ENCODE assay signal across 7 cellular contexts in genomic region chr16:2778692-2778958, GRCh38. TPM values are rescaled to one million over a fixed set of nuclear protein-coding genes. Genes with fewer than 3 reads are reported as not detected.
DNase-seq lines count a peak whose midpoint lies in the region; ATAC-seq and TF ChIP-seq lines count a peak whose summit lies in the region.
"Had no signal": no experiment of that assay in that cellular context is flagged by ENCODE, and none has a peak within 500 bp of the region (broad histone marks: within the 10 kb centered on the region; RNA-seq: fewer than 3 reads in every experiment).

No MANE protein-coding gene starts in this region.

- DNase-seq in CD8-positive, alpha-beta T cell: no peak
- DNase-seq in WTC11 (ENCODE audit: low spot score): no peak
- DNase-seq in NCI-H187 treated with DMSO at 0.1 percent for 48 hours (lab: John Stamatoyannopoulos, UW): no peak
- DNase-seq in NCI-H526 treated with DMSO at 0.1 percent for 48 hours (lab: John Stamatoyannopoulos, UW): no peak
- DNase-seq in NK-92 treated with Interleukin-12 subunit alpha and Interleukin-12 subunit beta, amount 100 ng/mL, for 24 hours (lab: John Stamatoyannopoulos, UW): no peak
- DNase-seq: mucosa of descending colon had no signal

- H3K4me3 ChIP-seq in CD8-positive, alpha-beta T cell (ENCODE audit: low read depth, low read length): peak overlapping the region; percentile 84
- peak overlapping the region; percentile 95 to 96 for H3K4me3 ChIP-seq in mucosa of rectum (ENCODE audit: low read length in 2 of 2)

- POLR2A ChIA-PET in CD8-positive, alpha-beta T cell (lab: Charles Lee): interaction anchor here (1.1 to 3.5 kb wide), 5 partner anchors 10 to 133 kb away, joined by 3 to 36 read pairs (median 4); partner anchors contain the start of genes FLYWCH1 and SRRM2
- POLR2A ChIA-PET in WTC11 (lab: Charles Lee): no interaction called here

- H3K4me3 Mint-ChIP-seq in CD8-positive, alpha-beta T cell: peak overlapping the region; percentile 95
- H3K4me3 Mint-ChIP-seq in WTC11: peak overlapping the region; percentile 93

- H3K27me3 Mint-ChIP-seq in CD8-positive, alpha-beta T cell (ENCODE audit: low read depth): no peaks in the 10 kb centered on the region
- peaks cover 3% of the 10 kb centered on the region; the same call in 1 of the 2 replicates for H3K27me3 Mint-ChIP-seq in WTC11 (ENCODE audit: low read depth)

- no peaks in the 10 kb centered on the region for H3K9me3 ChIP-seq in CD8-positive, alpha-beta T cell (ENCODE audit: low read length)
- no peaks in the 10 kb centered on the region for H3K9me3 ChIP-seq in mucosa of rectum (ENCODE audit: control insufficient read depth in 2 of 2, low read length in 2 of 2)
- H3K9me3 ChIP-seq: mucosa of descending colon had no signal

- CTCF ChIA-PET in CD8-positive, alpha-beta T cell (lab: Charles Lee): interaction anchor here (1.0 to 1.1 kb wide), 2 partner anchors 11 to 21 kb away, joined by 3 to 4 read pairs; no protein-coding TSS in a partner anchor
- CTCF ChIA-PET in WTC11 (lab: Charles Lee): interaction anchor here (0.5 to 2.2 kb wide), 4 partner anchors 20 to 149 kb away, joined by 3 to 8 read pairs (median 4); partner anchors contain the start of gene PRSS41

- no peak for ATAC-seq in CD8-positive, alpha-beta T cell
- ATAC-seq in WTC11: no peak

- peaks cover 40% of the 10 kb centered on the region for H3K4me1 Mint-ChIP-seq in CD8-positive, alpha-beta T cell (ENCODE audit: low read depth)
- peaks cover 23% of the 10 kb centered on the region for H3K4me1 Mint-ChIP-seq in WTC11

- intact Hi-C loops in CD8-positive, alpha-beta T cell (cut with DNase I, micrococcal nuclease): loop anchor here (1.0 to 5.0 kb wide), 6 partner anchors 64 to 246 kb away; partner anchors contain the start of genes CEMP1 (in 1 of the 2), FLYWCH1 (in 1 of the 2) and KCTD5 (in 1 of the 2)

- no peak for TF ChIP-seq CTCF in CD8-positive, alpha-beta T cell (IDR thresholded peaks at IDR 0.05)
- no peak for TF ChIP-seq CTCF in WTC11 (IDR thresholded peaks at IDR 0.05)

- H3K9ac ChIP-seq in mucosa of rectum (ENCODE audit: low read depth in 1 of 2, low read length in 2 of 2): peak overlapping the region in 1 of 2 donors; percentile 100

- peaks cover 30% of the 10 kb centered on the region for H3K4me1 ChIP-seq in CD8-positive, alpha-beta T cell (ENCODE audit: insufficient read depth, low read length)
- peaks cover 23 to 25% of the 10 kb centered on the region in 2 donors for H3K4me1 ChIP-seq in mucosa of rectum (ENCODE audit: control insufficient read depth in 2 of 2, insufficient read depth in 2 of 2, low read length in 2 of 2)

- H3K36me3 ChIP-seq in CD8-positive, alpha-beta T cell (ENCODE audit: insufficient read depth, low read length): peaks cover 7% of the 10 kb centered on the region
- H3K36me3 ChIP-seq in mucosa of rectum (ENCODE audit: control insufficient read depth in 2 of 2, insufficient read depth in 2 of 2, low read length in 2 of 2): peaks cover 10 to 16% of the 10 kb centered on the region in 2 donors

- H3K27ac ChIP-seq in CD8-positive, alpha-beta T cell (ENCODE audit: low read depth, low read length): peak overlapping the region; percentile 96
- peak overlapping the region; percentile 99 to 100 for H3K27ac ChIP-seq in mucosa of rectum (ENCODE audit: low read depth in 2 of 2, low read length in 2 of 2)

- H3K36me3 Mint-ChIP-seq in CD8-positive, alpha-beta T cell: peaks cover 24% of the 10 kb centered on the region
- H3K36me3 Mint-ChIP-seq in WTC11: peaks cover 7% of the 10 kb centered on the region; the same call in 1 of the 2 replicates

- H3K27me3 ChIP-seq in CD8-positive, alpha-beta T cell (ENCODE audit: insufficient read depth, low read length): no peaks in the 10 kb centered on the region
- H3K27me3 ChIP-seq in mucosa of rectum (ENCODE audit: control insufficient read depth in 2 of 2, insufficient read depth in 2 of 2, low read length in 2 of 2): no peaks in the 10 kb centered on the region

- H3K27ac Mint-ChIP-seq in CD8-positive, alpha-beta T cell: peak overlapping the region; percentile 98
- H3K27ac Mint-ChIP-seq in WTC11: peak overlapping the region; percentile 92

- H3K9me3 Mint-ChIP-seq in CD8-positive, alpha-beta T cell: no peaks in the 10 kb centered on the region
- no peaks in the 10 kb centered on the region for H3K9me3 Mint-ChIP-seq in WTC11

TF ChIP-seq in WTC11, 78 proteins besides CTCF, POLR2A, EP300 and RAD21:
- TF ChIP-seq NFATC4 (CRISPR knock-in tag; IDR thresholded peaks at IDR 0.05): no peak
TF ChIP-seq in WTC11: peak in this region for 0.

RNA-seq across cellular contexts. Expression of gene ELOB, which starts 1.5 kb away (rescaled TPM):
- total RNA-seq in CD8-positive, alpha-beta T cell: 10 to 100 TPM; 70.3 to 71.5 TPM
- total RNA-seq in WTC11 (2021): 252 to 267 TPM (median 267 TPM) in 3 replicates

RNA-seq across cellular contexts. Expression of gene PRSS33, which starts 8.7 kb away (rescaled TPM):
- not detected for total RNA-seq in CD8-positive, alpha-beta T cell
- total RNA-seq in WTC11 (2021): 0.18 to 0.44 TPM (median 0.24 TPM) in 3 replicates
- total RNA-seq: mucosa of descending colon had no signal

RNA-seq across cellular contexts. Expression of gene PRSS41, which starts 19.6 kb away (rescaled TPM):
- total RNA-seq in CD8-positive, alpha-beta T cell: not detected
- not detected in 3 replicates for total RNA-seq in WTC11 (2021)
- total RNA-seq: mucosa of descending colon had no signal

RNA-seq across cellular contexts. Expression of gene SRRM2, which starts 26.2 kb away (rescaled TPM):
- 1,000 to 10,000 TPM; 1,249 to 1,283 TPM for total RNA-seq in CD8-positive, alpha-beta T cell
- total RNA-seq in WTC11 (2021): 769 to 823 TPM (median 815 TPM) in 3 replicates

RNA-seq across cellular contexts. Expression of gene PRSS21, which starts 38.4 kb away (rescaled TPM):
- 1 to 10 TPM; 1.4 to 2.5 TPM for total RNA-seq in CD8-positive, alpha-beta T cell
- total RNA-seq in WTC11 (2021): 1.2 to 1.5 TPM (median 1.4 TPM) in 3 replicates
